In genomic region chr4:173524218-173525117, GRCh38 we compare ENCODE assay signal across 11 cellular contexts. TPM values are rescaled to one million over a fixed set of nuclear protein-coding genes. Genes with fewer than 3 reads are reported as not detected.
A peak's percentile ranks its signal among the peaks of the same experiment; 100 is the strongest.
DNase-seq lines count a peak whose midpoint lies in the region; ATAC-seq and TF ChIP-seq lines count a peak whose summit lies in the region.
"Had no signal": no experiment of that assay in that cellular context is flagged by ENCODE, and none has a peak within 500 bp of the region (broad histone marks: within the 10 kb centered on the region; RNA-seq: fewer than 3 reads in every experiment).

No MANE protein-coding gene starts in this region.

- peaks cover 7% of the 10 kb centered on the region for H3K9me3 Mint-ChIP-seq in stimulated activated memory B cell treated with anti-CD40 and anti-IgM and Interleukin-4, amounts not matched to agents 10 μg/mL and 1 μg/mL and 100 μg/mL, for 72 hours

- peak overlapping the region; percentile 99 for H3K9ac ChIP-seq in muscle layer of colon (ENCODE audit: low read length)

- TF ChIP-seq CTCF in left ventricle myocardium inferior (IDR thresholded peaks at IDR 0.05; ENCODE audit: borderline replicate concordance) = no peak
- TF ChIP-seq CTCF in ascending aorta (IDR thresholded peaks at IDR 0.05) = no peak
- no peak for TF ChIP-seq CTCF in vagina (IDR thresholded peaks at IDR 0.05)

- ATAC-seq in Right ventricle myocardium superior (ENCODE audit: poor library complexity) (no peak), HG02884 (IDR thresholded peaks at IDR 0.05; ENCODE audit: unreplicated experiment) (no peak)
- ATAC-seq in stimulated activated memory B cell treated with anti-CD40 and anti-IgM and Interleukin-4, amounts not matched to agents 10 μg/mL and 1 μg/mL and 100 μg/mL, for 72 hours = no peak

- no peak overlapping the region for H3K27ac Mint-ChIP-seq in stimulated activated memory B cell treated with anti-CD40 and anti-IgM and Interleukin-4, amounts not matched to agents 10 μg/mL and 1 μg/mL and 100 μg/mL, for 72 hours

- H3K4me3 ChIP-seq in left ventricle myocardium inferior (peak overlapping the region; percentile 84), ascending aorta (peak overlapping the region; percentile 61 to 93), muscle layer of colon (ENCODE audit: low read depth in 1 of 2, low read length in 2 of 2) (peak overlapping the region; percentile 79 to 94), vagina (peak overlapping the region in 1 of 2 donors; percentile 56)

- peaks cover 74% of the 10 kb centered on the region for H3K4me1 ChIP-seq in left ventricle myocardium inferior
- peaks cover 0 to 21% of the 10 kb centered on the region in 2 donors for H3K4me1 ChIP-seq in ascending aorta
- H3K4me1 ChIP-seq in muscle layer of colon (ENCODE audit: insufficient read depth, low read length) = peaks cover 39% of the 10 kb centered on the region
- peaks cover 41% of the 10 kb centered on the region for H3K4me1 ChIP-seq in vagina

- H3K27me3 Mint-ChIP-seq in stimulated activated memory B cell treated with anti-CD40 and anti-IgM and Interleukin-4, amounts not matched to agents 10 μg/mL and 1 μg/mL and 100 μg/mL, for 72 hours = peaks cover 95% of the 10 kb centered on the region

- H3K9me3 ChIP-seq in left ventricle myocardium inferior (replicated peaks) (no peaks in the 10 kb centered on the region), ascending aorta (no peaks in the 10 kb centered on the region), muscle layer of colon (ENCODE audit: low read length) (no peaks in the 10 kb centered on the region), vagina (no peaks in the 10 kb centered on the region)

- no peaks in the 10 kb centered on the region for H3K4me1 Mint-ChIP-seq in stimulated activated memory B cell treated with anti-CD40 and anti-IgM and Interleukin-4, amounts not matched to agents 10 μg/mL and 1 μg/mL and 100 μg/mL, for 72 hours

- H3K36me3 Mint-ChIP-seq in stimulated activated memory B cell treated with anti-CD40 and anti-IgM and Interleukin-4, amounts not matched to agents 10 μg/mL and 1 μg/mL and 100 μg/mL, for 72 hours = peaks cover 9% of the 10 kb centered on the region

- peak overlapping the region; percentile 96 for H3K27ac ChIP-seq in left ventricle myocardium inferior (replicated peaks)
- H3K27ac ChIP-seq in ascending aorta = peak overlapping the region; percentile 96 to 97
- H3K27ac ChIP-seq in muscle layer of colon (ENCODE audit: low read depth, low read length) = peak overlapping the region; percentile 80
- H3K27ac ChIP-seq in vagina = peak overlapping the region; percentile 90

- H3K27me3 ChIP-seq in left ventricle myocardium inferior (ENCODE audit: low read depth) (peaks cover 90% of the 10 kb centered on the region), ascending aorta (no peaks in the 10 kb centered on the region), muscle layer of colon (ENCODE audit: control insufficient read depth in 1 of 2, insufficient read depth in 2 of 2, low read length in 2 of 2) (peaks cover 0 to 8% of the 10 kb centered on the region in 2 donors), vagina (peaks cover 4% of the 10 kb centered on the region)

- intact Hi-C loops in left ventricle myocardium inferior (cut with micrococcal nuclease) (no loop called here), Right ventricle myocardium superior (cut with DNase I) (no loop called here), ascending aorta (cut with DNase I) (loop anchor here (5.0 kb wide), 3 partner anchors 192 to 393 kb away; partner anchors contain the start of gene HMGB2), vagina (cut with DNase I) (no loop called here)

- H3K4me3 Mint-ChIP-seq in stimulated activated memory B cell treated with anti-CD40 and anti-IgM and Interleukin-4, amounts not matched to agents 10 μg/mL and 1 μg/mL and 100 μg/mL, for 72 hours = no peak overlapping the region

- no peak for DNase-seq in left ventricle myocardium inferior
- no peak for DNase-seq in Right ventricle myocardium superior
- DNase-seq in ascending aorta (ENCODE audit: low spot score in 2 of 2) = peak in 1 of 2 donors; percentile 62
- DNase-seq in vagina (ENCODE audit: extremely low spot score in 2 of 2) = peak; percentile 72 to 88
- no peak for DNase-seq in erythroblast (lab: John Stamatoyannopoulos, UW)
- DNase-seq: NCI-H2171 treated with DMSO at 0.1 percent for 48 hours, small intestine had no signal

- TF ChIP-seq POLR2A in vagina (IDR thresholded peaks at IDR 0.05) = no peak
- no peak for TF ChIP-seq POLR2A in erythroblast (IDR thresholded peaks at IDR 0.05; ENCODE audit: low read length)

- peaks cover 32% of the 10 kb centered on the region for H3K36me3 ChIP-seq in left ventricle myocardium inferior
- peaks cover 0 to 10% of the 10 kb centered on the region in 2 donors for H3K36me3 ChIP-seq in ascending aorta
- peaks cover 43% of the 10 kb centered on the region for H3K36me3 ChIP-seq in muscle layer of colon (ENCODE audit: insufficient read depth, low read length)
- no peaks in the 10 kb centered on the region for H3K36me3 ChIP-seq in vagina

RNA-seq across cellular contexts. Expression of gene HAND2, which starts 5.6 kb away (rescaled TPM):
- total RNA-seq in left ventricle myocardium inferior (117 TPM), Right ventricle myocardium superior (142 TPM), ascending aorta (6.0 TPM), vagina (26.0 TPM)
- total RNA-seq: M059J had no signal

Comparison
In these comparisons a context has a peak if more than half of its experiments do, and no peak if none do; other contexts are left out.
1. DNase-seq: peak in vagina (2 of 2); none in left ventricle myocardium inferior (single experiment), Right ventricle myocardium superior (single experiment) and erythroblast (0 of 2).
2. Peak in every context shown above with its lines, with median percentiles within 50 percentile points of each other: H3K27ac ChIP-seq.